13 cellular contexts compared by ENCODE assay signal in genomic region chr6:55040102-55040848, GRCh38.
DNase-seq lines count a peak whose midpoint lies in the region; ATAC-seq lines count a peak whose summit lies in the region.
"Had no signal": no experiment of that assay in that cellular context is flagged by ENCODE, and none has a peak within 500 bp of the region (broad histone marks: within the 10 kb centered on the region; RNA-seq: fewer than 3 reads in every experiment).

No MANE protein-coding gene starts in this region.

- DNase-seq in ELR (ENCODE audit: low read depth) (peak; percentile 91), MV-4-11 (lab: John Stamatoyannopoulos, UW) (peak; percentile 92), dedifferentiated amniotic fluid mesenchymal stem cell (ENCODE audit: extremely low spot score) (peak; percentile 68), renal cortical epithelial cell (ENCODE audit: low read depth) (peak; percentile 16), NCI-H2107 treated with DMSO at 0.1 percent for 48 hours (lab: John Stamatoyannopoulos, UW; ENCODE audit: unreplicated experiment) (no peak)
- DNase-seq in effector CD4-positive, alpha-beta T cell, result no peak
- DNase-seq: activated naive CD4-positive, alpha-beta T cell treated with anti-CD3 and anti-CD28 coated beads for 36 hours; Caco-2; gastrocnemius medialis; naive thymus-derived CD8-positive, alpha-beta T cell had no signal

- ATAC-seq in GM18519 (IDR thresholded peaks at IDR 0.05; ENCODE audit: low FRiP score, unreplicated experiment), result no peak
- ATAC-seq in GM19397 (IDR thresholded peaks at IDR 0.05; ENCODE audit: unreplicated experiment), result no peak
- ATAC-seq: gastrocnemius medialis; naive thymus-derived CD8-positive, alpha-beta T cell; sciatic nerve had no signal

Comparison
In these comparisons a context has a peak if more than half of its experiments do, and no peak if none do; other contexts are left out.
1. DNase-seq: peak in ELR (single experiment), MV-4-11 (single experiment), dedifferentiated amniotic fluid mesenchymal stem cell (single experiment) and renal cortical epithelial cell (single experiment); none in NCI-H2107 treated with DMSO at 0.1 percent for 48 hours (single experiment) and effector CD4-positive, alpha-beta T cell (single experiment).